ENCODE assay signal across 8 cellular contexts in the genomic region with DNA sequence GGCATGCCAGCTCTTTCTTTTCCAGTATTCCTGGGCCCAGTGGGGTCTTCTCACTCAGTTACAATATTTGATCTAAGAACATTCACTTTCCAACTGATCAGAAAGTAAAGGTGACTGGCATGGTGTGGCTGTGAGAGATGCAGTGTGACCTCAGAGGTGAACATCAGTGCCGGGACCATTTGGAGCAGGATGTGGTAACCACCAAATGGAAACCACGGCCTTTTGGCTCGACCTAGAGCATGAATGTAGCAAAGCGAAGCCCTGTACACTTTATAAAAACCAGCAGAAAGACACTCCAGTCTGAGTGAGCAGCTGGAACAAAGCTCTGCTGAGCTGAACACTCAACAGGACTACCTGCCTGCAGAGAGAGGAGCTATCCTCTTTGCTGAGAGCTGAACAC. TPM values are rescaled to one million over a fixed set of nuclear protein-coding genes. Genes with fewer than 3 reads are reported as not detected.
DNase-seq lines count a peak whose midpoint lies in the region; ATAC-seq and TF ChIP-seq lines count a peak whose summit lies in the region.
"Not testable (repeated sequence)": the region's sequence is repeated elsewhere in the genome, so short reads cannot be mapped to it uniquely, and the experiment has no call there.

No MANE protein-coding gene starts in this region.

- not testable (repeated sequence) for H3K27me3 Mint-ChIP-seq in CD8-positive, alpha-beta T cell (ENCODE audit: low read depth); activated T-cell treated with anti-CD3 and anti-CD28 coated beads, Interleukin-2, amount 50 U/mL, for 24 hours; activated naive CD4-positive, alpha-beta T cell treated with anti-CD3 and anti-CD28 coated beads, Interleukin-2, amount 50 U/mL, for 24 hours

- TF ChIP-seq CTCF in CD8-positive, alpha-beta T cell (IDR thresholded peaks at IDR 0.05); Peyer's patch (IDR thresholded peaks at IDR 0.05); fibroblast of mammary gland (conservative IDR thresholded peaks at IDR 0.05; ENCODE audit: control insufficient read depth, insufficient read depth, low read depth, low read length): not testable (repeated sequence)

- peak in 5 of 7 experiments; percentile 15 to 63 (median 26) for DNase-seq in CD8-positive, alpha-beta T cell
- DNase-seq in Peyer's patch = peak in 2 of 3 donors; percentile 27 to 67
- DNase-seq in activated CD4-positive, alpha-beta T cell treated with anti-CD3 and anti-CD28 coated beads for 4 hours = peak; percentile 23 to 31
- DNase-seq in activated T-cell treated with anti-CD3 and anti-CD28 coated beads, Interleukin-2, amount 50 U/mL, for 24 hours = peak; percentile 50
- peak; percentile 42 for DNase-seq in fibroblast of mammary gland (ENCODE audit: low read depth)
- DNase-seq in stimulated activated CD4-positive, alpha-beta T cell treated with anti-CD3 and anti-CD28 coated beads, Interleukin-15, amount 100 ng/mL, for 48 hours (ENCODE audit: low read depth in 2 of 2) = peak; percentile 40 to 43
- peak; percentile 54 for DNase-seq in stimulated activated naive CD8-positive, alpha-beta T cell treated with anti-CD3 and anti-CD28 coated beads, Interleukin-15, Interleukin-2, amounts not matched to agents 100 U/mL and 50 U/mL, for 24 hours

- not testable (repeated sequence) for H3K27ac ChIP-seq in CD8-positive, alpha-beta T cell (ENCODE audit: low read depth, low read length); Peyer's patch

- CTCF ChIA-PET in CD8-positive, alpha-beta T cell (lab: Charles Lee) = interaction anchor here (1.0 to 3.3 kb wide), 5 partner anchors 15 to 75 kb away, joined by 3 to 19 read pairs (median 3); a partner anchor contains a TSS

- ATAC-seq in CD8-positive, alpha-beta T cell = not testable (repeated sequence)
- peak; percentile 64 for ATAC-seq in stimulated activated naive CD8-positive, alpha-beta T cell treated with anti-CD3 and anti-CD28 coated beads, Interleukin-15, Interleukin-2, amounts not matched to agents 100 U/mL and 50 U/mL, for 24 hours

- not testable (repeated sequence) for TF ChIP-seq POLR2A in Peyer's patch (IDR thresholded peaks at IDR 0.05)

- H3K4me3 ChIP-seq in CD8-positive, alpha-beta T cell (ENCODE audit: low read depth, low read length); Peyer's patch; fibroblast of mammary gland (ENCODE audit: control insufficient read depth, low read depth, low read length): not testable (repeated sequence)

- not testable (repeated sequence) for H3K4me3 Mint-ChIP-seq in CD8-positive, alpha-beta T cell; activated naive CD4-positive, alpha-beta T cell treated with anti-CD3 and anti-CD28 coated beads, Interleukin-2, amount 50 U/mL, for 24 hours
- H3K4me3 Mint-ChIP-seq in activated T-cell treated with anti-CD3 and anti-CD28 coated beads, Interleukin-2, amount 50 U/mL, for 24 hours = peak overlapping the region; percentile 20

- H3K4me1 Mint-ChIP-seq in CD8-positive, alpha-beta T cell (ENCODE audit: low read depth) = peaks cover 56% of the 10 kb centered on the region
- peaks cover 59% of the 10 kb centered on the region for H3K4me1 Mint-ChIP-seq in activated T-cell treated with anti-CD3 and anti-CD28 coated beads, Interleukin-2, amount 50 U/mL, for 24 hours (ENCODE audit: low read depth)
- H3K4me1 Mint-ChIP-seq in activated naive CD4-positive, alpha-beta T cell treated with anti-CD3 and anti-CD28 coated beads, Interleukin-2, amount 50 U/mL, for 24 hours = peaks cover 51% of the 10 kb centered on the region

- H3K36me3 Mint-ChIP-seq in CD8-positive, alpha-beta T cell = peaks cover 39% of the 10 kb centered on the region
- H3K36me3 Mint-ChIP-seq in activated T-cell treated with anti-CD3 and anti-CD28 coated beads, Interleukin-2, amount 50 U/mL, for 24 hours (ENCODE audit: low read depth) = peaks cover 27% of the 10 kb centered on the region
- H3K36me3 Mint-ChIP-seq in activated naive CD4-positive, alpha-beta T cell treated with anti-CD3 and anti-CD28 coated beads, Interleukin-2, amount 50 U/mL, for 24 hours = not testable (repeated sequence)

- not testable (repeated sequence) for H3K9me3 ChIP-seq in CD8-positive, alpha-beta T cell (ENCODE audit: low read length); Peyer's patch

- POLR2A ChIA-PET in CD8-positive, alpha-beta T cell (lab: Charles Lee) = interaction anchor here (2.0 to 2.2 kb wide), 2 partner anchors 21 to 64 kb away, joined by 6 to 8 read pairs; no protein-coding TSS in a partner anchor

- not testable (repeated sequence) for H3K36me3 ChIP-seq in CD8-positive, alpha-beta T cell (ENCODE audit: insufficient read depth, low read length); Peyer's patch

- intact Hi-C loops in CD8-positive, alpha-beta T cell (cut with DNase I, micrococcal nuclease) = not testable (repeated sequence)

- not testable (repeated sequence) for H3K9me3 Mint-ChIP-seq in CD8-positive, alpha-beta T cell; activated T-cell treated with anti-CD3 and anti-CD28 coated beads, Interleukin-2, amount 50 U/mL, for 24 hours; activated naive CD4-positive, alpha-beta T cell treated with anti-CD3 and anti-CD28 coated beads, Interleukin-2, amount 50 U/mL, for 24 hours

- not testable (repeated sequence) for H3K27me3 ChIP-seq in CD8-positive, alpha-beta T cell (ENCODE audit: insufficient read depth, low read length); Peyer's patch

- peaks cover 35% of the 10 kb centered on the region for H3K4me1 ChIP-seq in CD8-positive, alpha-beta T cell (ENCODE audit: insufficient read depth, low read length)
- H3K4me1 ChIP-seq in Peyer's patch = peaks cover 5 to 16% (median 8%) of the 10 kb centered on the region in 4 donors

- peak overlapping the region; percentile 11 for H3K27ac Mint-ChIP-seq in CD8-positive, alpha-beta T cell
- H3K27ac Mint-ChIP-seq in activated T-cell treated with anti-CD3 and anti-CD28 coated beads, Interleukin-2, amount 50 U/mL, for 24 hours = peak overlapping the region; percentile 84
- peak overlapping the region; percentile 57 for H3K27ac Mint-ChIP-seq in activated naive CD4-positive, alpha-beta T cell treated with anti-CD3 and anti-CD28 coated beads, Interleukin-2, amount 50 U/mL, for 24 hours

RNA-seq across cellular contexts. Expression of a gene that starts 3.4 kb away (rescaled TPM):
- 10 to 100 TPM; 27.5 to 38.3 TPM for total RNA-seq in CD8-positive, alpha-beta T cell
- 10 to 100 TPM in 3 of 4 donors, 1 to 10 TPM in 1; 9.1 to 61.1 (median 13.1) TPM for total RNA-seq in Peyer's patch

RNA-seq across cellular contexts. Expression of a gene that starts 7.4 kb away (rescaled TPM):
- total RNA-seq in CD8-positive, alpha-beta T cell = 10 to 100 TPM; 25.0 to 26.1 TPM
- 10 to 100 TPM in 3 of 4 donors, 1 to 10 TPM in 1; 7.2 to 15.3 (median 13.3) TPM for total RNA-seq in Peyer's patch

RNA-seq across cellular contexts. Expression of a gene that starts 57.0 kb away (rescaled TPM):
- total RNA-seq in CD8-positive, alpha-beta T cell = 10 to 100 TPM; 24.2 to 25.3 TPM
- 10 to 100 TPM; 29.7 to 69.8 (median 48.7) TPM for total RNA-seq in Peyer's patch

Comparison
In these comparisons a context has a peak if more than half of its experiments do, and no peak if none do; other contexts are left out.
1. H3K27ac Mint-ChIP-seq: peak in every context shown above with its lines; median percentile 84 in activated T-cell treated with anti-CD3 and anti-CD28 coated beads, Interleukin-2, amount 50 U/mL, for 24 hours; 57 in activated naive CD4-positive, alpha-beta T cell treated with anti-CD3 and anti-CD28 coated beads, Interleukin-2, amount 50 U/mL, for 24 hours; 11 in CD8-positive, alpha-beta T cell.